In the genomic region with DNA sequence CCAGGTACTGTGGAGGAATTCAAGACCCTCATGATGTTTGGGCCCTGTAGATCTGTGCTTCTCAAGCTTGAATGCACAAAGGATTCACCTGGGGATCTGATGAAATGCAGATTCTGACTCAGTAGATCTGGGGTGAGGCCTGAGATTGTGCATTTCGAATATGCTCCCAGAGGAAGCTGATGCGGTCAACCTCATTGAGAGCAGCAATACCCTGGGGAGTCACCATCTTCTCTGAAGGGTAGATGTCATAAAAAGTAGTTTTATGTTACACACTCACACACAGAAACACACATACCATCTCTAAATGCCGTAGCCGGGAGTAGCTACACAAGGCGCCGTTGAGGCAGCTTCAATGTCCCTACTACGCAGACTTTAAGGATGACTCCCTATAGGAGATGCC, we compare ENCODE assay signal across 16 cellular contexts. TPM values are rescaled to one million over a fixed set of nuclear protein-coding genes. Genes with fewer than 3 reads are reported as not detected.
A peak's percentile ranks its signal among the peaks of the same experiment; 100 is the strongest.
DNase-seq lines count a peak whose midpoint lies in the region; ATAC-seq and TF ChIP-seq lines count a peak whose summit lies in the region.
"Had no signal": no experiment of that assay in that cellular context is flagged by ENCODE, and none has a peak within 500 bp of the region (broad histone marks: within the 10 kb centered on the region; RNA-seq: fewer than 3 reads in every experiment).

No MANE protein-coding gene starts in this region.

- DNase-seq in GM06990 (ENCODE audit: extremely low read depth, insufficient read length) (peak; percentile 52), memory B cell (ENCODE audit: low spot score in 2 of 2) (peak in 1 of 2 donors; percentile 11), mesenteric fat pad (ENCODE audit: low spot score) (no peak), LoVo (ENCODE audit: low spot score) (no peak), A673 (ENCODE audit: low spot score) (no peak)
- no peak for DNase-seq in activated naive CD4-positive, alpha-beta T cell (lab: John Stamatoyannopoulos, UW)
- DNase-seq: activated naive CD8-positive, alpha-beta T cell treated with anti-CD3 and anti-CD28 coated beads for 36 hours; effector CD8-positive, alpha-beta T cell; heart right ventricle; ovary; upper lobe of left lung had no signal

- H3K9me3 ChIP-seq in A673 (ENCODE audit: low read depth, low read length, poor library complexity, severe bottlenecking) = no peaks in the 10 kb centered on the region
- H3K9me3 ChIP-seq: ovary, SJSA1, upper lobe of left lung had no signal

- peaks cover 42% of the 10 kb centered on the region for H3K4me1 Mint-ChIP-seq in memory B cell
- H3K4me1 Mint-ChIP-seq: activated naive CD8-positive, alpha-beta T cell treated with anti-CD3 and anti-CD28 coated beads for 36 hours; stimulated activated effector memory CD8-positive, alpha-beta T cell treated with anti-CD3 and anti-CD28 coated beads, Interleukin-12 subunit alpha, Interleukin-12 subunit beta, amount 100 ng/mL, for 72 hours had no signal

- intact Hi-C loops in A673 (cut with micrococcal nuclease; ENCODE audit: unreplicated experiment) = no loop called here

- peak overlapping the region; percentile 88 for H3K27ac Mint-ChIP-seq in memory B cell
- H3K27ac Mint-ChIP-seq: activated naive CD8-positive, alpha-beta T cell treated with anti-CD3 and anti-CD28 coated beads for 36 hours; stimulated activated effector memory CD8-positive, alpha-beta T cell treated with anti-CD3 and anti-CD28 coated beads, Interleukin-12 subunit alpha, Interleukin-12 subunit beta, amount 100 ng/mL, for 72 hours had no signal

- CTCF ChIA-PET in A673 (lab: Charles Lee) = no interaction called here

- no peaks in the 10 kb centered on the region for H3K4me1 ChIP-seq in A673 (ENCODE audit: insufficient read depth, low read length, poor library complexity, severe bottlenecking)

- no peak overlapping the region for H3K4me3 ChIP-seq in GM06990 (replicated peaks; ENCODE audit: low read depth, low read length)
- no peak overlapping the region for H3K4me3 ChIP-seq in A673 (ENCODE audit: low read depth, low read length, poor library complexity, severe bottlenecking)
- H3K4me3 ChIP-seq: cardiac muscle cell, heart right ventricle, ovary, SJSA1, upper lobe of left lung had no signal

- H3K27me3 Mint-ChIP-seq in memory B cell = no peaks in the 10 kb centered on the region
- H3K27me3 Mint-ChIP-seq: activated naive CD8-positive, alpha-beta T cell treated with anti-CD3 and anti-CD28 coated beads for 36 hours had no signal

- H3K36me3 ChIP-seq in GM06990 (ENCODE audit: control insufficient read depth, insufficient read depth, low read length) (no peaks in the 10 kb centered on the region), A673 (ENCODE audit: insufficient read depth, low read length, poor library complexity, severe bottlenecking) (no peaks in the 10 kb centered on the region)
- H3K36me3 ChIP-seq: cardiac muscle cell, heart right ventricle, ovary, SJSA1, upper lobe of left lung had no signal

- H3K27ac ChIP-seq in A673 (ENCODE audit: low read depth, low read length, poor library complexity, severe bottlenecking) = no peak overlapping the region
- H3K27ac ChIP-seq: cardiac muscle cell, ovary, SJSA1 had no signal

- H3K9me3 Mint-ChIP-seq in memory B cell = peaks cover 4% of the 10 kb centered on the region
- H3K9me3 Mint-ChIP-seq: activated naive CD8-positive, alpha-beta T cell treated with anti-CD3 and anti-CD28 coated beads for 36 hours had no signal

- no TSS peak for BruUV-seq in A673 (replicated peaks; lab: Mats Ljungman, UMichigan)

- peaks cover under 1% of the 10 kb centered on the region for H3K36me3 Mint-ChIP-seq in memory B cell
- H3K36me3 Mint-ChIP-seq: activated naive CD8-positive, alpha-beta T cell treated with anti-CD3 and anti-CD28 coated beads for 36 hours; stimulated activated effector memory CD8-positive, alpha-beta T cell treated with anti-CD3 and anti-CD28 coated beads, Interleukin-12 subunit alpha, Interleukin-12 subunit beta, amount 100 ng/mL, for 72 hours had no signal

- POLR2A ChIA-PET in A673 (lab: Charles Lee; ENCODE audit: low non-redundant PET) = no interaction called here

- H3K27me3 ChIP-seq in GM06990 (replicated peaks; ENCODE audit: control insufficient read depth, insufficient read depth, low read length) = no peaks in the 10 kb centered on the region
- H3K27me3 ChIP-seq in A673 (replicated peaks; ENCODE audit: insufficient read depth, low read depth, low read length, poor library complexity) = no peaks in the 10 kb centered on the region
- H3K27me3 ChIP-seq: cardiac muscle cell, heart right ventricle, ovary, SJSA1, upper lobe of left lung had no signal

- H3K4me3 Mint-ChIP-seq in memory B cell = peak overlapping the region; percentile 58
- H3K4me3 Mint-ChIP-seq: activated naive CD8-positive, alpha-beta T cell treated with anti-CD3 and anti-CD28 coated beads for 36 hours; stimulated activated effector memory CD8-positive, alpha-beta T cell treated with anti-CD3 and anti-CD28 coated beads, Interleukin-12 subunit alpha, Interleukin-12 subunit beta, amount 100 ng/mL, for 72 hours had no signal

- TF ChIP-seq CTCF in GM06990 (IDR thresholded peaks at IDR 0.05; ENCODE audit: insufficient read depth, low read length, poor library complexity, severe bottlenecking) (no peak), A673 (conservative IDR thresholded peaks at IDR 0.05; ENCODE audit: low read depth, low read length) (no peak)

- ATAC-seq in GM21576 (IDR thresholded peaks at IDR 0.05; ENCODE audit: unreplicated experiment) (peak; percentile 48), HG03432 (IDR thresholded peaks at IDR 0.05; ENCODE audit: unreplicated experiment) (peak; percentile 55), memory B cell (ENCODE audit: low read depth) (peak; percentile 80)
- ATAC-seq: stimulated activated effector memory CD8-positive, alpha-beta T cell treated with anti-CD3 and anti-CD28 coated beads, Interleukin-12 subunit alpha, Interleukin-12 subunit beta, amount 100 ng/mL, for 72 hours had no signal

RNA-seq across cellular contexts. Expression of a gene that starts 55.8 kb away (rescaled TPM):
- total RNA-seq in mesenteric fat pad (60.2 TPM), A673 (2021) (1.6 and 2.2 TPM in 2 replicates)

Comparison
In these comparisons a context has a peak if more than half of its experiments do, and no peak if none do; other contexts are left out.
1. RNA of a gene that starts 55.8 kb away (total RNA-seq): 60.2 TPM in mesenteric fat pad (single experiment); 1.6 to 2.2 TPM in A673; every median in the first group is over 10 times any median in the second.
2. Peak in every context shown above with its lines, with median percentiles within 50 percentile points of each other: ATAC-seq.